ENCODE assay signal across 16 cellular contexts in the genomic region with DNA sequence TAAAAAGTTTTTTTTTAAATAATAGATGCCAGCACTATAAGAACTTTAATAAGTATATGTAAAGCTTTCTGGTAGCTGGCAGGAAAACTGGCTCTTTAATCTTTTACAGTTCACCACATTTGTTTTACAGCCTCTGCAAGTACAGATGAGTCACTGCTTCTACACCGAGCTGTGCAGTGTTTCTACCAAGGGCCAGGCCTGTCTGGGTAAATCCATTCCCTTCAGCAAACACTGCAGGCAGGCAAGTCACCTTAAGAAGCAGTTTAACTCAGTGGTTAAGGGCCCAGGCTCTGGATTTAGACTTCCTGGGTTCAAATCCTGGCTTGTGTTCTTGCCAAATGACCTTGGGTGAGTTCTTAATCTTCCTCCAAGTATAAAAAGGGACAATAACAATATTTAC.
DNase-seq lines count a peak whose midpoint lies in the region; ATAC-seq and TF ChIP-seq lines count a peak whose summit lies in the region.
"Had no signal": no experiment of that assay in that cellular context is flagged by ENCODE, and none has a peak within 500 bp of the region (broad histone marks: within the 10 kb centered on the region; RNA-seq: fewer than 3 reads in every experiment).

No MANE protein-coding gene starts in this region.

- H3K27ac ChIP-seq in upper lobe of right lung: no peak overlapping the region
- H3K27ac ChIP-seq: BLaER1, brain microvascular endothelial cell had no signal

- H3K4me1 ChIP-seq in upper lobe of right lung: no peaks in the 10 kb centered on the region
- H3K4me1 ChIP-seq: BLaER1 had no signal

- intact Hi-C loops in upper lobe of right lung (cut with DNase I): no loop called here

- peak; percentile 9 for DNase-seq in stimulated activated CD4-positive, alpha-beta T cell treated with anti-CD3 and anti-CD28 coated beads, Interleukin-15, amount 100 ng/mL, for 24 hours
- no peak for DNase-seq in stimulated activated CD4-positive, alpha-beta T cell treated with anti-CD3 and anti-CD28 coated beads, Interleukin-12 subunit alpha, Interleukin-12 subunit beta, amount 100 ng/mL, for 4 hours
- DNase-seq in MV-4-11 (lab: John Stamatoyannopoulos, UW): peak; percentile 44
- DNase-seq in fibroblast of pulmonary artery (ENCODE audit: low read depth): peak; percentile 64
- DNase-seq in upper lobe of right lung: no peak
- DNase-seq in NCI-H2196 (lab: John Stamatoyannopoulos, UW; ENCODE audit: unreplicated experiment): no peak
- DNase-seq in NCI-H2107 treated with DMSO at 0.1 percent for 48 hours (lab: John Stamatoyannopoulos, UW; ENCODE audit: unreplicated experiment): no peak
- no peak for DNase-seq in UCSD-AML1 (lab: John Stamatoyannopoulos, UW; ENCODE audit: unreplicated experiment)
- DNase-seq: activated effector memory CD4-positive, alpha-beta T cell treated with Interleukin-2 at 50 U/mL for 16 hours; brain microvascular endothelial cell; immature natural killer cell; NCI-H187 treated with DMSO at 0.1 percent for 48 hours; Right ventricle myocardium superior; substantia nigra had no signal

- peak; percentile 29 for ATAC-seq in upper lobe of right lung

- H3K9me3 ChIP-seq in upper lobe of right lung: no peaks in the 10 kb centered on the region
- H3K9me3 ChIP-seq: BLaER1 had no signal

- H3K4me3 ChIP-seq in fibroblast of pulmonary artery (replicated peaks; ENCODE audit: low read depth, low read length) (no peak overlapping the region), upper lobe of right lung (no peak overlapping the region)
- H3K4me3 ChIP-seq: BLaER1, skin epidermis had no signal

- no peaks in the 10 kb centered on the region for H3K27me3 ChIP-seq in upper lobe of right lung
- H3K27me3 ChIP-seq: BLaER1, brain microvascular endothelial cell had no signal

- no peaks in the 10 kb centered on the region for H3K36me3 ChIP-seq in upper lobe of right lung
- H3K36me3 ChIP-seq: BLaER1, brain microvascular endothelial cell had no signal

- no peak for TF ChIP-seq CTCF in fibroblast of pulmonary artery (IDR thresholded peaks at IDR 0.05; ENCODE audit: low read length, missing control alignments)
- TF ChIP-seq CTCF in upper lobe of right lung (IDR thresholded peaks at IDR 0.05): no peak

Comparison
In these comparisons a context has a peak if more than half of its experiments do, and no peak if none do; other contexts are left out.
1. DNase-seq: peak in stimulated activated CD4-positive, alpha-beta T cell treated with anti-CD3 and anti-CD28 coated beads, Interleukin-15, amount 100 ng/mL, for 24 hours (single experiment), MV-4-11 (single experiment) and fibroblast of pulmonary artery (single experiment); none in stimulated activated CD4-positive, alpha-beta T cell treated with anti-CD3 and anti-CD28 coated beads, Interleukin-12 subunit alpha, Interleukin-12 subunit beta, amount 100 ng/mL, for 4 hours (single experiment), upper lobe of right lung (single experiment), NCI-H2196 (single experiment), NCI-H2107 treated with DMSO at 0.1 percent for 48 hours (single experiment) and UCSD-AML1 (single experiment).